In the genomic region with DNA sequence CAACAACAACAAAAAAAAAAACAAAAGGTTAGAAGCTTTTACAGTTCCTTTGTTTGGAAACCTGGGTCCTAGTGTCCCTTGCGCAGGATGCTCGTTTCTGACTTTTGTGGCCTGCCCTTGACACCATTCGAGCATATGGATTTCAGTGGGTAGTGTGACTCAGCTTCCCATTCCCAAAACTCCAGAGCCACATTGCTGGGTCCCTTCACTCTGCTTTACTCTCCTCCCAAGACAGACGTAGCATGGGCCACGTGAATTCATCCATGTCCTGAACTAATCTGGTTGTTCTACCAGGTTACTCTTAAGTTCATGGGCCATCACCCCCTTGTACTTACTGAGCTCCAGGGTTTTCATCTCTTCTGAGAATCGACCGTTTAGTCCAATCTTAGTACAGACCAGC, we compare ENCODE assay signal across 10 cellular contexts.
A peak's percentile ranks its signal among the peaks of the same experiment; 100 is the strongest.
DNase-seq lines count a peak whose midpoint lies in the region; ATAC-seq, FAIRE-seq and TF ChIP-seq lines count a peak whose summit lies in the region.
"Had no signal": no experiment of that assay in that cellular context is flagged by ENCODE, and none has a peak within 500 bp of the region (broad histone marks: within the 10 kb centered on the region; RNA-seq: fewer than 3 reads in every experiment).

No MANE protein-coding gene starts in this region.

- H3K9me2 ChIP-seq in DOHH2 (replicated peaks; ENCODE audit: control insufficient read depth, low read length): no peaks in the 10 kb centered on the region

- no peaks in the 10 kb centered on the region for H3K9me3 ChIP-seq in DOHH2 (ENCODE audit: control insufficient read depth, insufficient read depth, low read length)
- no peaks in the 10 kb centered on the region for H3K9me3 ChIP-seq in neural progenitor cell (ENCODE audit: low read depth)
- H3K9me3 ChIP-seq: tibial nerve had no signal

- peaks cover 20% of the 10 kb centered on the region for H3K4me1 Mint-ChIP-seq in chondrocyte (ENCODE audit: low read depth)
- H3K4me1 Mint-ChIP-seq in neural progenitor cell: peaks cover 30% of the 10 kb centered on the region
- H3K4me1 Mint-ChIP-seq: central memory CD8-positive, alpha-beta T cell had no signal

- H3K4me2 ChIP-seq in DOHH2 (ENCODE audit: low read length) (peak overlapping the region; percentile 63), neural progenitor cell (peak overlapping the region; percentile 46)

- H3K27me3 ChIP-seq in DOHH2 (ENCODE audit: control insufficient read depth, low read length) (no peaks in the 10 kb centered on the region), neural progenitor cell (peaks cover 7% of the 10 kb centered on the region)
- H3K27me3 ChIP-seq: tibial nerve had no signal

- H3K4me3 Mint-ChIP-seq in chondrocyte (ENCODE audit: unreplicated experiment): peak overlapping the region; percentile 75
- no peak overlapping the region for H3K4me3 Mint-ChIP-seq in neural progenitor cell

- H3K9me3 Mint-ChIP-seq in chondrocyte (ENCODE audit: low read depth): no peaks in the 10 kb centered on the region
- peaks cover 4% of the 10 kb centered on the region for H3K9me3 Mint-ChIP-seq in neural progenitor cell
- H3K9me3 Mint-ChIP-seq: central memory CD8-positive, alpha-beta T cell had no signal

- H4K20me1 ChIP-seq in DOHH2 (ENCODE audit: control insufficient read depth, insufficient read depth, low read depth, low read length) (no peaks in the 10 kb centered on the region), neural progenitor cell (ENCODE audit: low read depth) (no peaks in the 10 kb centered on the region)

- H3K4me1 ChIP-seq in DOHH2 (ENCODE audit: control insufficient read depth, low read length): peaks cover 49% of the 10 kb centered on the region
- peaks cover 16% of the 10 kb centered on the region for H3K4me1 ChIP-seq in neural progenitor cell

- H3K27me3 Mint-ChIP-seq in chondrocyte (ENCODE audit: low read depth): peaks cover 5% of the 10 kb centered on the region
- H3K27me3 Mint-ChIP-seq in neural progenitor cell (ENCODE audit: insufficient read depth, low read depth): peaks cover 10% of the 10 kb centered on the region

- H3K36me3 Mint-ChIP-seq in chondrocyte (ENCODE audit: low read depth): no peaks in the 10 kb centered on the region
- H3K36me3 Mint-ChIP-seq in neural progenitor cell: no peaks in the 10 kb centered on the region

- peak overlapping the region; percentile 33 for H3K27ac Mint-ChIP-seq in chondrocyte (ENCODE audit: unreplicated experiment)
- H3K27ac Mint-ChIP-seq in neural progenitor cell: peak overlapping the region; percentile 38

- H2AFZ ChIP-seq in neural progenitor cell (replicated peaks): no peak overlapping the region

- no peaks in the 10 kb centered on the region for H3K36me3 ChIP-seq in DOHH2 (ENCODE audit: control insufficient read depth, low read length)
- no peaks in the 10 kb centered on the region for H3K36me3 ChIP-seq in neural progenitor cell
- H3K36me3 ChIP-seq: tibial nerve had no signal

- H3F3A ChIP-seq in DOHH2 (ENCODE audit: control insufficient read depth, insufficient read depth) (peaks cover 12% of the 10 kb centered on the region; the same call in 1 of the 2 replicates), neural progenitor cell (ENCODE audit: low read depth) (peaks cover 15% of the 10 kb centered on the region)

- peak; percentile 13 for ATAC-seq in HG03354 (IDR thresholded peaks at IDR 0.05; ENCODE audit: poor library complexity, severe bottlenecking, unreplicated experiment)

- TF ChIP-seq CTCF in DOHH2 (IDR thresholded peaks at IDR 0.05; ENCODE audit: low read depth, low read length, poor library complexity, severe bottlenecking) (no peak), chondrocyte (IDR thresholded peaks at IDR 0.05) (no peak), neural progenitor cell (IDR thresholded peaks at IDR 0.05) (no peak)

- DNase-seq in chondrocyte (ENCODE audit: low spot score) (no peak), neural progenitor cell (ENCODE audit: low spot score) (no peak), AG08396 (ENCODE audit: low spot score) (no peak), frontal cortex (ENCODE audit: low spot score in 2 of 2) (no peak), inferior parietal cortex (ENCODE audit: extremely low spot score) (no peak), NCI-H226 (no peak)

- no peak overlapping the region for H3K27ac ChIP-seq in DOHH2 (ENCODE audit: low read depth, low read length)
- H3K27ac ChIP-seq in neural progenitor cell: no peak overlapping the region

- H3K4me3 ChIP-seq in DOHH2 (ENCODE audit: low read length) (peak overlapping the region; percentile 46), neural progenitor cell (no peak overlapping the region)

- H3K79me2 ChIP-seq in DOHH2 (ENCODE audit: control insufficient read depth, low read length): no peaks in the 10 kb centered on the region
- no peaks in the 10 kb centered on the region for H3K79me2 ChIP-seq in neural progenitor cell (ENCODE audit: low read depth)

- no peak overlapping the region for H3K9ac ChIP-seq in neural progenitor cell

- FAIRE-seq in frontal cortex (lab: Jason Lieb, UNC): no peak
